23 cellular contexts compared by ENCODE assay signal in the genomic region with DNA sequence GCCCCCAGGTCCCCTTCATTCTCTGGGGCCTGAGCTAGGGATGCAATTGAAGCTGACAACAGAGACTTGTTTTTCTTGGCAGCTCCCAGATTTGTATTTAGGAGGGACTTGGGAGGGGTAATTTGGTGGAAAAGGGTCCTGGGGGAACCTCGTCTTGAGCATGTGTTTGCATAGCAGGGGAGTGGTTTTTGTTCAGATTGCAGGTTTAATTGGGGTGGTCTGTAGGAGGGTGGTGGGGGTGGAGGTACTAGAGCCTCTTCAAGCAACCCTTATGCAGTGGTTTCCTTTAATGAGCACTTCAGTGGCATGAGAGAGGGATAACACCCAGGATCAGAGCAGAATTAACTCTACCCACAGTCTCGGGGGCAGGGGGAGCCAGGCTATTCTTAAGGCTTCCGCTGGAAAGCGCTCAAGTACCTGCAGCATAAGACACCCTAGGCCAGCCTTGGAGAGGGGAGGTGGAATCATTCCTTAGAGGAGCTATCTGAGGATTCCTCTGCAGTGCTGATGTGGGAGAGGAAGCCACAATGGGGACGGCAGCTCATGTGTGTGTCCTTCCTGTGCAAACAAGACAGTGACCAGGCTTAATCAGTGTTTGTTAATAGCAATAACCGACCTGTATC.
DNase-seq lines count a peak whose midpoint lies in the region; TF ChIP-seq lines count a peak whose summit lies in the region.
"Had no signal": no experiment of that assay in that cellular context is flagged by ENCODE, and none has a peak within 500 bp of the region (broad histone marks: within the 10 kb centered on the region; RNA-seq: fewer than 3 reads in every experiment).

No MANE protein-coding gene starts in this region.

- H3K27ac ChIP-seq in HEK293 (ENCODE audit: extremely low read depth, low read depth, low read length) (no peak overlapping the region), mesendoderm (ENCODE audit: low read depth, low read length) (no peak overlapping the region)
- H3K27ac ChIP-seq: C4-2B, left lung, neutrophil had no signal

- H3K56ac ChIP-seq in mesendoderm (ENCODE audit: low read length): no peak overlapping the region

- POLR2A ChIA-PET in HEK293 (lab: Yijun Ruan, JAX): no interaction called here

- no peaks in the 10 kb centered on the region for H3K9me3 ChIP-seq in HEK293 (ENCODE audit: control insufficient read depth, insufficient read depth, low read depth, low read length)
- H3K9me3 ChIP-seq: neutrophil, SK-N-SH had no signal

- H2AK5ac ChIP-seq in mesendoderm (ENCODE audit: low read length): no peak overlapping the region

- CTCF ChIA-PET in HEK293 (lab: Yijun Ruan, JAX): interaction anchor here (0.8 kb wide), 1 partner anchor 9 kb away, joined by 3 read pairs; no protein-coding TSS in a partner anchor

- no peaks in the 10 kb centered on the region for H3K27me3 ChIP-seq in mesendoderm (ENCODE audit: insufficient read depth, low read length, poor library complexity)
- H3K27me3 ChIP-seq: left lung, neutrophil had no signal

- H3K79me1 ChIP-seq in mesendoderm (ENCODE audit: low read length): no peaks in the 10 kb centered on the region

- no peak overlapping the region for H4K8ac ChIP-seq in mesendoderm (ENCODE audit: low read depth, low read length)

- no peak overlapping the region for H3K9ac ChIP-seq in mesendoderm (ENCODE audit: low read length)
- H3K9ac ChIP-seq: SK-N-SH had no signal

- in situ Hi-C loops in G401 (cut with HindIII; ENCODE audit: low sequenced_read_pairs): no loop called here

- H2BK15ac ChIP-seq in mesendoderm (replicated peaks; ENCODE audit: low read depth): no peak overlapping the region

- H3K18ac ChIP-seq in mesendoderm (ENCODE audit: low read length): no peak overlapping the region

- TF ChIP-seq CTCF in HEK293 (tag by site-specific recombination; IDR thresholded peaks at IDR 0.05): no peak

- H3K4me1 ChIP-seq in HEK293 (ENCODE audit: control insufficient read depth, insufficient read depth, low read length) (no peaks in the 10 kb centered on the region), mesendoderm (ENCODE audit: control insufficient read depth, low read depth, low read length) (no peaks in the 10 kb centered on the region)
- H3K4me1 ChIP-seq: left lung had no signal

- no peak overlapping the region for H3K4ac ChIP-seq in mesendoderm (ENCODE audit: low read depth, low read length)

- no peak overlapping the region for H3K4me2 ChIP-seq in mesendoderm (ENCODE audit: low read length)
- H3K4me2 ChIP-seq: SK-N-SH had no signal

- no peak overlapping the region for H4K5ac ChIP-seq in mesendoderm (ENCODE audit: low read length)

- DNase-seq in NCI-H1436 (lab: John Stamatoyannopoulos, UW) (peak; percentile 67), NCI-H1436 treated with DMSO at 0.1 percent for 48 hours (lab: John Stamatoyannopoulos, UW) (no peak), NCI-H69 (lab: John Stamatoyannopoulos, UW) (peak; percentile 56), mesendoderm (peak; percentile 28), iPS-NIHi7 (ENCODE audit: extremely low spot score) (no peak), NCI-H226 (no peak), G401 (ENCODE audit: low spot score) (no peak)
- DNase-seq: activated CD4-positive, alpha-beta T cell treated with anti-CD3 and anti-CD28 coated beads, Interleukin-2, amount 50 U/mL, for 48 hours; activated gamma-delta T cell treated with Interleukin-2 at 50 U/mL for 16 hours; activated naive CD8-positive, alpha-beta T cell treated with anti-CD3 and anti-CD28 coated beads, Interleukin-2, amount 10 ng/mL, durations not matched to agents 7 days and 5 days; activated T-cell treated with anti-CD3 and anti-CD28 coated beads, Interleukin-2, amount 50 U/mL, for 48 hours; cortex of kidney; effector memory CD4-positive, alpha-beta T cell; H9; KG1; left lung; PC-3; SK-N-SH; stimulated activated CD4-positive, alpha-beta T cell treated with anti-CD3 and anti-CD28 coated beads, Interleukin-1b, Interleukin-23, amount 100 ng/mL, for 48 hours; stimulated activated naive CD8-positive, alpha-beta T cell treated with anti-CD3 and anti-CD28 coated beads, Interleukin-15, Interleukin-2, amounts not matched to agents 100 U/mL and 50 U/mL, for 24 hours had no signal

- H2BK120ac ChIP-seq in mesendoderm (ENCODE audit: low read depth, low read length): no peak overlapping the region

- no peak overlapping the region for H3K23ac ChIP-seq in mesendoderm (ENCODE audit: low read length)

- H3K4me3 ChIP-seq in HEK293 (ENCODE audit: low read depth, low read length) (no peak overlapping the region), mesendoderm (ENCODE audit: low read length) (no peak overlapping the region)
- H3K4me3 ChIP-seq: left lung had no signal

- H3K36me3 ChIP-seq in HEK293 (ENCODE audit: control insufficient read depth in 2 of 2, insufficient read depth in 1 of 2, low read length in 2 of 2): no peaks in the 10 kb centered on the region
- H3K36me3 ChIP-seq in mesendoderm (ENCODE audit: control insufficient read depth, insufficient read depth, low read length): no peaks in the 10 kb centered on the region
- H3K36me3 ChIP-seq: left lung, neutrophil had no signal

- no peak overlapping the region for H2BK5ac ChIP-seq in mesendoderm (ENCODE audit: low read length)

- no peaks in the 10 kb centered on the region for H3K79me2 ChIP-seq in mesendoderm (ENCODE audit: control insufficient read depth, insufficient read depth, low read length)

- WGBS in mesendoderm (ENCODE audit: extremely low coverage, insufficient coverage, low lambda C conversion rate): no CpG with 5 or more reads among the region's 6 CpGs

TF ChIP-seq in HEK293, 187 proteins besides CTCF, POLR2A, EP300 and RAD21:
- TF ChIP-seq EGR2 (tag by site-specific recombination; IDR thresholded peaks at IDR 0.05; ENCODE audit: low read depth) (peak; percentile 63), GLI2 (tag by site-specific recombination; IDR thresholded peaks at IDR 0.05; ENCODE audit: borderline replicate concordance, low read depth) (no peak), ZNF391 (tag by site-specific recombination; IDR thresholded peaks at IDR 0.05; ENCODE audit: borderline replicate concordance, low read depth) (no peak), ZFP37 (tag by site-specific recombination; IDR thresholded peaks at IDR 0.05) (no peak), KLF1 (tag by site-specific recombination; IDR thresholded peaks at IDR 0.05) (peak; percentile 62), ZNF585B (tag by site-specific recombination; IDR thresholded peaks at IDR 0.05) (no peak), GLIS1 (tag by site-specific recombination; IDR thresholded peaks at IDR 0.05) (no peak), RBAK (tag by site-specific recombination; IDR thresholded peaks at IDR 0.05) (no peak), ZNF792 (tag by site-specific recombination; IDR thresholded peaks at IDR 0.05) (no peak), ZNF529 (tag by site-specific recombination; IDR thresholded peaks at IDR 0.05; ENCODE audit: insufficient replicate concordance) (no peak), ZNF24 (tag by site-specific recombination; IDR thresholded peaks at IDR 0.05) (no peak), ZNF302 (tag by site-specific recombination; IDR thresholded peaks at IDR 0.05; ENCODE audit: low read depth) (no peak), ZNF596 (tag by site-specific recombination; IDR thresholded peaks at IDR 0.05) (no peak), ZFHX2 (tag by site-specific recombination; conservative IDR thresholded peaks at IDR 0.05) (peak; percentile 77), ZNF211 (tag by site-specific recombination; IDR thresholded peaks at IDR 0.05; ENCODE audit: low read depth) (no peak), ZNF514 (tag by site-specific recombination; IDR thresholded peaks at IDR 0.05) (no peak), ZNF404 (tag by site-specific recombination; IDR thresholded peaks at IDR 0.05) (no peak)
- TF ChIP-seq, protein P1, sequence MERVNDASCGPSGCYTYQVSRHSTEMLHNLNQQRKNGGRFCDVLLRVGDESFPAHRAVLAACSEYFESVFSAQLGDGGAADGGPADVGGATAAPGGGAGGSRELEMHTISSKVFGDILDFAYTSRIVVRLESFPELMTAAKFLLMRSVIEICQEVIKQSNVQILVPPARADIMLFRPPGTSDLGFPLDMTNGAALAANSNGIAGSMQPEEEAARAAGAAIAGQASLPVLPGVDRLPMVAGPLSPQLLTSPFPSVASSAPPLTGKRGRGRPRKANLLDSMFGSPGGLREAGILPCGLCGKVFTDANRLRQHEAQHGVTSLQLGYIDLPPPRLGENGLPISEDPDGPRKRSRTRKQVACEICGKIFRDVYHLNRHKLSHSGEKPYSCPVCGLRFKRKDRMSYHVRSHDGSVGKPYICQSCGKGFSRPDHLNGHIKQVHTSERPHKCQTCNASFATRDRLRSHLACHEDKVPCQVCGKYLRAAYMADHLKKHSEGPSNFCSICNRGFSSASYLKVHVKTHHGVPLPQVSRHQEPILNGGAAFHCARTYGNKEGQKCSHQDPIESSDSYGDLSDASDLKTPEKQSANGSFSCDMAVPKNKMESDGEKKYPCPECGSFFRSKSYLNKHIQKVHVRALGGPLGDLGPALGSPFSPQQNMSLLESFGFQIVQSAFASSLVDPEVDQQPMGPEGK (tag by site-specific recombination; IDR thresholded peaks at IDR 0.05): no peak
TF ChIP-seq in HEK293: peak in this region for 3.

Comparison
In these comparisons a context has a peak if more than half of its experiments do, and no peak if none do; other contexts are left out.
1. DNase-seq: peak in NCI-H1436 (single experiment), NCI-H69 (single experiment) and mesendoderm (single experiment); none in NCI-H1436 treated with DMSO at 0.1 percent for 48 hours (single experiment), iPS-NIHi7 (single experiment), NCI-H226 (single experiment) and G401 (single experiment).